Comparison of ENCODE assay signal across 1 cellular context in the genomic region with DNA sequence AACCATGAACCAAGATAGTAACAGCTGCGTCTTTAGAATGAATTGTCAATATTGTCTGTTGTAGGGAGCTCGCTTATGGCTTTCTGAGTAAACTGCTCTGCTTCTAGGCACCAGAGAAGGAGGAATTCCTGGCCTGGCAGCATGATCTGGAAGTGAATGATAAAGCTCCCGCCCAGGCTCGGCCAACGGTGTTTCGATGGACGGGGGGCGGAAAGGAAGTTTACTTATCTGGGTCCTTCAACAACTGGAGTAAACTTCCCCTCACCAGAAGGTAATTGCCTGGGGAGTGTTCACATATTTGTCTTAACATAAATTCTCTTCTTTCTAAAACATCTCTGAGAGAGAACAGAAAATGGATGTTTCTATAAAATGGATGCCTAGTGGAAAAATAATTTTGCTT.
TF ChIP-seq lines count a peak whose summit lies in the region.

No MANE protein-coding gene starts in this region.

TF ChIP-seq in GM12878, 131 proteins besides CTCF, POLR2A, EP300 and RAD21 (continued from another document):
- TF ChIP-seq ZBTB40 (IDR thresholded peaks at IDR 0.05; ENCODE audit: borderline replicate concordance) (no peak), ZSCAN29 (IDR thresholded peaks at IDR 0.05) (no peak), NR2C2 (IDR thresholded peaks at IDR 0.05; ENCODE audit: borderline replicate concordance, control insufficient read depth, insufficient read length, low read depth) (no peak), ETV6 (conservative IDR thresholded peaks at IDR 0.05 in 1 of 2, IDR thresholded peaks at IDR 0.05 in 1 of 2; ENCODE audit: borderline replicate concordance in 1 of 2, low read depth in 1 of 2) (no peak), CBFB (IDR thresholded peaks at IDR 0.05; ENCODE audit: low read depth) (no peak), TCF7 (IDR thresholded peaks at IDR 0.05; ENCODE audit: borderline replicate concordance) (no peak), NFYA (IDR thresholded peaks at IDR 0.05; ENCODE audit: borderline replicate concordance, low read depth, low read length) (no peak), SMC3 (IDR thresholded peaks at IDR 0.05; ENCODE audit: borderline replicate concordance, low read length) (no peak), CBX3 (IDR thresholded peaks at IDR 0.05; ENCODE audit: borderline replicate concordance, low read depth) (no peak), FOXM1 (IDR thresholded peaks at IDR 0.05; ENCODE audit: low read depth, low read length) (no peak), BMI1 (IDR thresholded peaks at IDR 0.05; ENCODE audit: borderline replicate concordance) (no peak), E4F1 (IDR thresholded peaks at IDR 0.05; ENCODE audit: borderline replicate concordance, partially characterized antibody) (no peak), IKZF1 (conservative IDR thresholded peaks at IDR 0.05) (no peak)
- TF ChIP-seq, protein P1, sequence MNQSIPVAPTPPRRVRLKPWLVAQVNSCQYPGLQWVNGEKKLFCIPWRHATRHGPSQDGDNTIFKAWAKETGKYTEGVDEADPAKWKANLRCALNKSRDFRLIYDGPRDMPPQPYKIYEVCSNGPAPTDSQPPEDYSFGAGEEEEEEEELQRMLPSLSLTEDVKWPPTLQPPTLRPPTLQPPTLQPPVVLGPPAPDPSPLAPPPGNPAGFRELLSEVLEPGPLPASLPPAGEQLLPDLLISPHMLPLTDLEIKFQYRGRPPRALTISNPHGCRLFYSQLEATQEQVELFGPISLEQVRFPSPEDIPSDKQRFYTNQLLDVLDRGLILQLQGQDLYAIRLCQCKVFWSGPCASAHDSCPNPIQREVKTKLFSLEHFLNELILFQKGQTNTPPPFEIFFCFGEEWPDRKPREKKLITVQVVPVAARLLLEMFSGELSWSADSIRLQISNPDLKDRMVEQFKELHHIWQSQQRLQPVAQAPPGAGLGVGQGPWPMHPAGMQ (IDR thresholded peaks at IDR 0.05; ENCODE audit: borderline replicate concordance): no peak
- TF ChIP-seq, protein P2, sequence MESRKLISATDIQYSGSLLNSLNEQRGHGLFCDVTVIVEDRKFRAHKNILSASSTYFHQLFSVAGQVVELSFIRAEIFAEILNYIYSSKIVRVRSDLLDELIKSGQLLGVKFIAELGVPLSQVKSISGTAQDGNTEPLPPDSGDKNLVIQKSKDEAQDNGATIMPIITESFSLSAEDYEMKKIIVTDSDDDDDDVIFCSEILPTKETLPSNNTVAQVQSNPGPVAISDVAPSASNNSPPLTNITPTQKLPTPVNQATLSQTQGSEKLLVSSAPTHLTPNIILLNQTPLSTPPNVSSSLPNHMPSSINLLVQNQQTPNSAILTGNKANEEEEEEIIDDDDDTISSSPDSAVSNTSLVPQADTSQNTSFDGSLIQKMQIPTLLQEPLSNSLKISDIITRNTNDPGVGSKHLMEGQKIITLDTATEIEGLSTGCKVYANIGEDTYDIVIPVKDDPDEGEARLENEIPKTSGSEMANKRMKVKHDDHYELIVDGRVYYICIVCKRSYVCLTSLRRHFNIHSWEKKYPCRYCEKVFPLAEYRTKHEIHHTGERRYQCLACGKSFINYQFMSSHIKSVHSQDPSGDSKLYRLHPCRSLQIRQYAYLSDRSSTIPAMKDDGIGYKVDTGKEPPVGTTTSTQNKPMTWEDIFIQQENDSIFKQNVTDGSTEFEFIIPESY (IDR thresholded peaks at IDR 0.05): no peak
- TF ChIP-seq, protein P3, sequence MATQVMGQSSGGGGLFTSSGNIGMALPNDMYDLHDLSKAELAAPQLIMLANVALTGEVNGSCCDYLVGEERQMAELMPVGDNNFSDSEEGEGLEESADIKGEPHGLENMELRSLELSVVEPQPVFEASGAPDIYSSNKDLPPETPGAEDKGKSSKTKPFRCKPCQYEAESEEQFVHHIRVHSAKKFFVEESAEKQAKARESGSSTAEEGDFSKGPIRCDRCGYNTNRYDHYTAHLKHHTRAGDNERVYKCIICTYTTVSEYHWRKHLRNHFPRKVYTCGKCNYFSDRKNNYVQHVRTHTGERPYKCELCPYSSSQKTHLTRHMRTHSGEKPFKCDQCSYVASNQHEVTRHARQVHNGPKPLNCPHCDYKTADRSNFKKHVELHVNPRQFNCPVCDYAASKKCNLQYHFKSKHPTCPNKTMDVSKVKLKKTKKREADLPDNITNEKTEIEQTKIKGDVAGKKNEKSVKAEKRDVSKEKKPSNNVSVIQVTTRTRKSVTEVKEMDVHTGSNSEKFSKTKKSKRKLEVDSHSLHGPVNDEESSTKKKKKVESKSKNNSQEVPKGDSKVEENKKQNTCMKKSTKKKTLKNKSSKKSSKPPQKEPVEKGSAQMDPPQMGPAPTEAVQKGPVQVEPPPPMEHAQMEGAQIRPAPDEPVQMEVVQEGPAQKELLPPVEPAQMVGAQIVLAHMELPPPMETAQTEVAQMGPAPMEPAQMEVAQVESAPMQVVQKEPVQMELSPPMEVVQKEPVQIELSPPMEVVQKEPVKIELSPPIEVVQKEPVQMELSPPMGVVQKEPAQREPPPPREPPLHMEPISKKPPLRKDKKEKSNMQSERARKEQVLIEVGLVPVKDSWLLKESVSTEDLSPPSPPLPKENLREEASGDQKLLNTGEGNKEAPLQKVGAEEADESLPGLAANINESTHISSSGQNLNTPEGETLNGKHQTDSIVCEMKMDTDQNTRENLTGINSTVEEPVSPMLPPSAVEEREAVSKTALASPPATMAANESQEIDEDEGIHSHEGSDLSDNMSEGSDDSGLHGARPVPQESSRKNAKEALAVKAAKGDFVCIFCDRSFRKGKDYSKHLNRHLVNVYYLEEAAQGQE (IDR thresholded peaks at IDR 0.05; ENCODE audit: low read depth, low read length): no peak
TF ChIP-seq in GM12878: peak in this region for 0.
